Comparison of ENCODE assay signal across 8 cellular contexts in the genomic region with DNA sequence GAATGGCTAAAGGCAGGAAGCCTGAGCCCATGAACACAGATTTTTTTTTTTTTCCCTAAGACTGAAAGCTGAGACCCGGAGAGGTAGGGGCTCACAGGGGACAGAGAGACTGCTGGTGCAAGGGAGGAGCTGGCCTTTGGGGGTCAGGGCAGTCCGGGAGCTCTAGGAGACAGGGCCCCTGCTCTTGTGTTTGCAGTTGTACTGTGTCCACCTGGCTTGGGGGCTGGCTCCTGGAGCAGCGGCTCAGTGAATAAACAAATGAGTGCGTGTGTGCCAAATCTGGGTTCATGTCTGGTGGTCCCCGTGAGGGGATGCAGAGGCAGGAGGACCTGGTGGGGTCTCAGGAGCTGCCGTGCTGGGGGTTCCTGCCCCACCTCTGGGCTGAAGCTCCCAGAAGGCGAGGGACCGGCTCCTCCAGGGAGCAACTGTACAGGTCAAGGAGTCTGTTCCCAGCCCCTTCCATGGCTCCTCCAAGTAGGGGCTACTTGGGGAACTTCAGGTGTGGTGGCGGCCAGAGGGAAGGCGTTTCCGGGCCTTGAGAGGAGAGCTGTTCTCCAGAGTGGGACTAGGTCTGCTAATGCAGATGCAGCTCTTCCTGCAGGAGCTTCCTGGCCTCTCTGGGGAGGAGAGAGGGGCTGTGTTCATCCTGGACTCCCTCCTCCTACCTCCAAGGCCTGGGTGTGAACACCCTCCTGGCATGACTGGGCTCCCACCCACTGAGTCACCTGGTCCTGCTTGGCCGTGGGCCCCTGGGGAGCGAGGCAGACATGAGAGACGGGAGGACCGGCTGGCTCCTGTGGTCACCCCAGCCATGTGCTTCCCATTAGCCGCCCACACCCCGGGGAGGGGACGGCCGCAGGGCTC. TPM values are rescaled to one million over a fixed set of nuclear protein-coding genes. Genes with fewer than 3 reads are reported as not detected.
DNase-seq lines count a peak whose midpoint lies in the region; ATAC-seq, FAIRE-seq and TF ChIP-seq lines count a peak whose summit lies in the region.

No MANE protein-coding gene starts in this region.

- no peaks in the 10 kb centered on the region for H3K9me3 ChIP-seq in esophagus squamous epithelium

- TF ChIP-seq POLR2A in esophagus squamous epithelium (IDR thresholded peaks at IDR 0.05) = no peak

- peak overlapping the region; percentile 64 to 83 (median 68) for H3K27ac ChIP-seq in esophagus squamous epithelium

- H3K27me3 ChIP-seq in esophagus squamous epithelium = peaks cover 0 to 4% (median 0%) of the 10 kb centered on the region in 4 donors

- no peak for TF ChIP-seq CTCF in AG09319 (IDR thresholded peaks at IDR 0.05; ENCODE audit: low read depth, low read length)
- TF ChIP-seq CTCF in esophagus squamous epithelium (IDR thresholded peaks at IDR 0.05) = no peak

- WGBS in esophagus squamous epithelium, 2 donors = 49 to 81% methylated on average over 7 to 9 of the region's 19 CpGs

- no peak for ATAC-seq in GM18870 (IDR thresholded peaks at IDR 0.05; ENCODE audit: unreplicated experiment)
- ATAC-seq in HG02610 (IDR thresholded peaks at IDR 0.05; ENCODE audit: unreplicated experiment) = no peak

- DNase-seq in AG09319 (ENCODE audit: extremely low read depth, low read depth) (peak; percentile 86), NCI-H2227 treated with DMSO at 0.1 percent for 48 hours (lab: John Stamatoyannopoulos, UW) (peak; percentile 14), esophagus squamous epithelium (lab: John Stamatoyannopoulos, UW) (no peak), myocyte (ENCODE audit: low read depth) (peak; percentile 92), GM19238 (ENCODE audit: insufficient read length, low spot score) (no peak), HTR-8/SVneo (ENCODE audit: insufficient read length, low spot score) (no peak)

- H3K36me3 ChIP-seq in esophagus squamous epithelium = no peaks in the 10 kb centered on the region

- H3K4me3 ChIP-seq in esophagus squamous epithelium = no peak overlapping the region

- H3K4me1 ChIP-seq in esophagus squamous epithelium = peaks cover 16 to 61% (median 36%) of the 10 kb centered on the region in 3 donors

- intact Hi-C loops in esophagus squamous epithelium (cut with DNase I) = loop anchor here (5.0 kb wide), 1 partner anchor 265 kb away; no protein-coding TSS in a partner anchor

- no peak for FAIRE-seq in HTR-8/SVneo (lab: Jason Lieb, UNC)

RNA-seq across cellular contexts. Expression of a gene that starts 57.6 kb away (rescaled TPM):
- 10 to 100 TPM; 31.8 to 67.1 (median 49.6) TPM for total RNA-seq in esophagus squamous epithelium
- total RNA-seq in myocyte = 58.1 and 62.0 TPM in 2 replicates
- 73.3 TPM for polyA plus RNA-seq in myocyte (2012)

Comparison
In these comparisons a context has a peak if more than half of its experiments do, and no peak if none do; other contexts are left out.
1. DNase-seq: peak in AG09319 (single experiment), NCI-H2227 treated with DMSO at 0.1 percent for 48 hours (single experiment) and myocyte (single experiment); none in esophagus squamous epithelium (single experiment), GM19238 (single experiment) and HTR-8/SVneo (single experiment).